Comparison of ENCODE assay signal across 10 cellular contexts in genomic region chr19:18373407-18373891, GRCh38. TPM values are rescaled to one million over a fixed set of nuclear protein-coding genes. Genes with fewer than 3 reads are reported as not detected.
DNase-seq lines count a peak whose midpoint lies in the region; ATAC-seq, FAIRE-seq and TF ChIP-seq lines count a peak whose summit lies in the region.
"Had no signal": no experiment of that assay in that cellular context is flagged by ENCODE, and none has a peak within 500 bp of the region (broad histone marks: within the 10 kb centered on the region; RNA-seq: fewer than 3 reads in every experiment).

No MANE protein-coding gene starts in this region.

- H3K4me3 Mint-ChIP-seq in Caco-2 (ENCODE audit: unreplicated experiment) (peak overlapping the region; percentile 44), progenitor cell of endocrine pancreas (ENCODE audit: low read depth) (no peak overlapping the region)

- H3K9me3 ChIP-seq in Caco-2 (no peaks in the 10 kb centered on the region), SJCRH30 (replicated peaks) (no peaks in the 10 kb centered on the region), endothelial cell of umbilical vein (replicated peaks; ENCODE audit: control insufficient read depth, insufficient read depth, low read length) (no peaks in the 10 kb centered on the region)

- DNase-seq in Caco-2 (no peak), SJCRH30 (no peak), endothelial cell of umbilical vein (ENCODE audit: low read depth, low spot score) (no peak), progenitor cell of endocrine pancreas (ENCODE audit: low spot score, unreplicated experiment) (no peak), G401 (ENCODE audit: low spot score) (no peak), activated gamma-delta T cell (lab: John Stamatoyannopoulos, UW) (no peak), DMS53 treated with DMSO at 0.1 percent for 48 hours (lab: John Stamatoyannopoulos, UW; ENCODE audit: unreplicated experiment) (no peak)

- H3K9ac ChIP-seq in endothelial cell of umbilical vein (replicated peaks; ENCODE audit: extremely low read depth, insufficient read depth, low read length) = peak overlapping the region; percentile 50

- peak overlapping the region; percentile 78 for H3K27ac Mint-ChIP-seq in Caco-2 (ENCODE audit: unreplicated experiment)
- H3K27ac Mint-ChIP-seq in progenitor cell of endocrine pancreas = peak overlapping the region; percentile 93

- H3K27ac ChIP-seq in SJCRH30 (peak overlapping the region; percentile 99), endothelial cell of umbilical vein (ENCODE audit: insufficient read depth, low read depth, low read length) (peak overlapping the region; percentile 92)

- H3K4me1 ChIP-seq in Caco-2 (peaks cover 58% of the 10 kb centered on the region), SJCRH30 (peaks cover 48% of the 10 kb centered on the region), endothelial cell of umbilical vein (ENCODE audit: control insufficient read depth, extremely low read depth, insufficient read depth, low read length) (peaks cover 17% of the 10 kb centered on the region)

- no peak for ATAC-seq in HG03175 (IDR thresholded peaks at IDR 0.05; ENCODE audit: unreplicated experiment)

- H3K9me1 ChIP-seq in endothelial cell of umbilical vein (replicated peaks; ENCODE audit: control insufficient read depth, extremely low read depth, insufficient read depth, low read length) = no peaks in the 10 kb centered on the region

- TF ChIP-seq CTCF in Caco-2 (IDR thresholded peaks at IDR 0.05; ENCODE audit: insufficient read depth in 1 of 2, low read depth in 1 of 2, low read length in 1 of 2, severe bottlenecking in 1 of 2, unreplicated experiment in 1 of 2) (no peak), endothelial cell of umbilical vein (IDR thresholded peaks at IDR 0.05; ENCODE audit: extremely low read depth in 1 of 2, insufficient read depth in 1 of 2, low read depth in 1 of 2, low read length in 2 of 2) (no peak), progenitor cell of endocrine pancreas (IDR thresholded peaks at IDR 0.05; ENCODE audit: unreplicated experiment) (no peak)

- H3K9me3 Mint-ChIP-seq in Caco-2 (ENCODE audit: unreplicated experiment) (no peaks in the 10 kb centered on the region), progenitor cell of endocrine pancreas (ENCODE audit: low read depth) (no peaks in the 10 kb centered on the region)

- in situ Hi-C loops in G401 (cut with HindIII; ENCODE audit: low sequenced_read_pairs) = no loop called here

- no peak overlapping the region for H3K4me2 ChIP-seq in endothelial cell of umbilical vein (ENCODE audit: insufficient read depth, low read length)

- H3K4me1 Mint-ChIP-seq in Caco-2 (ENCODE audit: low read depth, unreplicated experiment) (peaks cover 11% of the 10 kb centered on the region), progenitor cell of endocrine pancreas (ENCODE audit: low read depth) (peaks cover 18% of the 10 kb centered on the region)

- H3K36me3 Mint-ChIP-seq in Caco-2 (ENCODE audit: insufficient read depth, unreplicated experiment) (peaks cover 15% of the 10 kb centered on the region), progenitor cell of endocrine pancreas (ENCODE audit: insufficient read depth) (peaks cover 2% of the 10 kb centered on the region)

- CTCF ChIA-PET in Caco-2 (lab: Charles Lee) = interaction anchor here (1.4 kb wide), 1 partner anchor 12 kb away, joined by 6 read pairs; the partner anchor contains the start of gene GDF15
- CTCF ChIA-PET in endothelial cell of umbilical vein (lab: Charles Lee) = interaction anchor here (1.0 to 3.2 kb wide), 2 partner anchors 9 to 12 kb away, joined by 3 to 19 read pairs; partner anchors contain the start of gene GDF15

- no peaks in the 10 kb centered on the region for H3K36me3 ChIP-seq in Caco-2 (ENCODE audit: control insufficient read depth, insufficient read depth, low read length)
- H3K36me3 ChIP-seq in SJCRH30 = no peaks in the 10 kb centered on the region
- H3K36me3 ChIP-seq in endothelial cell of umbilical vein (ENCODE audit: control insufficient read depth in 2 of 2, extremely low read depth in 1 of 2, insufficient read depth in 2 of 2, low read length in 2 of 2) = no peaks in the 10 kb centered on the region

- BruUV-seq in Caco-2 (replicated peaks; lab: Mats Ljungman, UMichigan) (no TSS peak), endothelial cell of umbilical vein (replicated peaks; lab: Mats Ljungman, UMichigan) (no TSS peak)

- POLR2A ChIA-PET in Caco-2 (lab: Charles Lee) = interaction anchor here (1.3 to 1.8 kb wide), 2 partner anchors 12 to 92 kb away, joined by 7 to 10 read pairs; partner anchors contain the start of genes GDF15 and JUND
- POLR2A ChIA-PET in endothelial cell of umbilical vein (lab: Charles Lee) = interaction anchor here (1.7 to 3.1 kb wide), 2 partner anchors 8 to 13 kb away, joined by 13 to 19 read pairs; partner anchors contain the start of gene GDF15

- H2AFZ ChIP-seq in endothelial cell of umbilical vein (ENCODE audit: low read depth, low read length) = no peak overlapping the region

- dilution Hi-C loops in endothelial cell of umbilical vein (cut with MboI; ENCODE audit: extremely low pct_ligation_motif_present, low sequenced_read_pairs) = no loop called here

- no peaks in the 10 kb centered on the region for H3K27me3 Mint-ChIP-seq in Caco-2 (ENCODE audit: insufficient read depth, unreplicated experiment)
- no peaks in the 10 kb centered on the region for H3K27me3 Mint-ChIP-seq in progenitor cell of endocrine pancreas

- H4K20me1 ChIP-seq in endothelial cell of umbilical vein (replicated peaks; ENCODE audit: control insufficient read depth, extremely low read depth, insufficient read depth, low read length) = no peaks in the 10 kb centered on the region

- no peak for FAIRE-seq in endothelial cell of umbilical vein (lab: Jason Lieb, UNC)

- H3K4me3 ChIP-seq in Caco-2 (ENCODE audit: low read depth, low read length) = no peak overlapping the region
- no peak overlapping the region for H3K4me3 ChIP-seq in SJCRH30
- no peak overlapping the region for H3K4me3 ChIP-seq in endothelial cell of umbilical vein (replicated peaks in 1 of 3; ENCODE audit: insufficient read depth in 1 of 3, low read depth in 1 of 3, low read length in 3 of 3)

- intact Hi-C loops in Caco-2 (cut with micrococcal nuclease; ENCODE audit: unreplicated experiment) (no loop called here), endothelial cell of umbilical vein (cut with micrococcal nuclease) (no loop called here)

- H3K27me3 ChIP-seq in Caco-2 (replicated peaks; ENCODE audit: control insufficient read depth, insufficient read depth, low read length) = no peaks in the 10 kb centered on the region
- no peaks in the 10 kb centered on the region for H3K27me3 ChIP-seq in SJCRH30
- H3K27me3 ChIP-seq in endothelial cell of umbilical vein (ENCODE audit: control insufficient read depth in 2 of 2, insufficient read depth in 2 of 2, low read length in 2 of 2) = no peaks in the 10 kb centered on the region

- no peak for TF ChIP-seq POLR2A in endothelial cell of umbilical vein (IDR thresholded peaks at IDR 0.05; ENCODE audit: low read depth, low read length)

- no peaks in the 10 kb centered on the region for H3K79me2 ChIP-seq in endothelial cell of umbilical vein (ENCODE audit: control insufficient read depth, insufficient read depth, low read length)

RNA-seq across cellular contexts. Expression of gene GDF15, which starts 12.5 kb away (rescaled TPM):
- total RNA-seq in Caco-2 (2022) (55.3 and 56.1 TPM in 2 replicates), endothelial cell of umbilical vein (140 and 165 TPM in 2 replicates), progenitor cell of endocrine pancreas (10.5 and 14.4 TPM in 2 replicates)
- 17.5 and 27.1 TPM in 2 replicates for total RNA-seq in SJCRH30 (2014; rRNA removed; shearing (Covaris generic))
- 206 and 343 TPM in 2 replicates for polyA plus RNA-seq in endothelial cell of umbilical vein
- 74.9 and 137 TPM in 2 replicates for polyA plus RNA-seq in endothelial cell of umbilical vein (2011; cell fraction: cytosol; rRNA removed)
- 58.6 and 63.6 TPM in 2 replicates for polyA plus RNA-seq in endothelial cell of umbilical vein (2011; cell fraction: nucleus; rRNA removed)
- polyA plus RNA-seq in endothelial cell of umbilical vein (2012) = 252 and 264 TPM in 2 replicates
- polyA minus RNA-seq in endothelial cell of umbilical vein = 30.7 and 37.6 TPM in 2 replicates
- polyA minus RNA-seq in endothelial cell of umbilical vein (2011; cell fraction: cytosol; rRNA and poly(A)+ RNA removed) = 27.1 TPM
- polyA minus RNA-seq in endothelial cell of umbilical vein (2011; cell fraction: nucleus; rRNA and poly(A)+ RNA removed) = 12.8 and 28.4 TPM in 2 replicates
- total RNA-seq in G401 (2014; rRNA removed; shearing (Covaris generic)) = 143 and 217 TPM in 2 replicates
- total RNA-seq: activated CD8-positive, alpha-beta memory T cell treated with anti-CD3 and anti-CD28 coated beads for 36 hours had no signal

RNA-seq across cellular contexts. Expression of gene LRRC25, which starts 24.0 kb away (rescaled TPM):
- total RNA-seq in Caco-2 (2022) (not detected in 2 replicates), endothelial cell of umbilical vein (not detected in 2 replicates), progenitor cell of endocrine pancreas (not detected in 2 replicates)
- total RNA-seq in SJCRH30 (2014; rRNA removed; shearing (Covaris generic)) = not detected in 2 replicates
- not detected in 2 replicates for polyA plus RNA-seq in endothelial cell of umbilical vein
- not detected in 2 replicates for polyA plus RNA-seq in endothelial cell of umbilical vein (2011; cell fraction: cytosol; rRNA removed)
- not detected in 2 replicates for polyA plus RNA-seq in endothelial cell of umbilical vein (2011; cell fraction: nucleus; rRNA removed)
- polyA plus RNA-seq in endothelial cell of umbilical vein (2012) = not detected in 2 replicates
- polyA minus RNA-seq in endothelial cell of umbilical vein = not detected in 2 replicates
- not detected for polyA minus RNA-seq in endothelial cell of umbilical vein (2011; cell fraction: cytosol; rRNA and poly(A)+ RNA removed)
- polyA minus RNA-seq in endothelial cell of umbilical vein (2011; cell fraction: nucleus; rRNA and poly(A)+ RNA removed) = not detected in 2 replicates
- total RNA-seq in G401 (2014; rRNA removed; shearing (Covaris generic)) = not detected in 2 replicates
- total RNA-seq: activated CD8-positive, alpha-beta memory T cell treated with anti-CD3 and anti-CD28 coated beads for 36 hours; NCI-H460 had no signal

RNA-seq across cellular contexts. Expression of gene PGPEP1, which starts 33.1 kb away (rescaled TPM):
- total RNA-seq in Caco-2 (2022) (25.6 and 26.0 TPM in 2 replicates), endothelial cell of umbilical vein (27.2 and 30.5 TPM in 2 replicates), progenitor cell of endocrine pancreas (43.5 and 51.3 TPM in 2 replicates)
- 8.7 and 11.7 TPM in 2 replicates for total RNA-seq in SJCRH30 (2014; rRNA removed; shearing (Covaris generic))
- polyA plus RNA-seq in endothelial cell of umbilical vein = 9.9 and 13.2 TPM in 2 replicates
- polyA plus RNA-seq in endothelial cell of umbilical vein (2011; cell fraction: cytosol; rRNA removed) = 9.3 and 10.7 TPM in 2 replicates
- 19.9 and 23.0 TPM in 2 replicates for polyA plus RNA-seq in endothelial cell of umbilical vein (2011; cell fraction: nucleus; rRNA removed)
- polyA plus RNA-seq in endothelial cell of umbilical vein (2012) = 9.4 and 9.8 TPM in 2 replicates
- polyA minus RNA-seq in endothelial cell of umbilical vein = 37.1 and 47.2 TPM in 2 replicates
- 5.9 TPM for polyA minus RNA-seq in endothelial cell of umbilical vein (2011; cell fraction: cytosol; rRNA and poly(A)+ RNA removed)
- polyA minus RNA-seq in endothelial cell of umbilical vein (2011; cell fraction: nucleus; rRNA and poly(A)+ RNA removed) = 8.6 TPM in 2 replicates
- 6.5 and 14.1 TPM in 2 replicates for total RNA-seq in G401 (2014; rRNA removed; shearing (Covaris generic))

RNA-seq across cellular contexts. Expression of gene SSBP4, which starts 45.7 kb away (rescaled TPM):
- total RNA-seq in Caco-2 (2022) = 46.2 and 49.4 TPM in 2 replicates
- 63.0 and 73.0 TPM in 2 replicates for total RNA-seq in SJCRH30 (2014; rRNA removed; shearing (Covaris generic))
- total RNA-seq in endothelial cell of umbilical vein = 140 and 151 TPM in 2 replicates
- 89.6 and 116 TPM in 2 replicates for polyA plus RNA-seq in endothelial cell of umbilical vein
- 43.5 and 75.7 TPM in 2 replicates for polyA plus RNA-seq in endothelial cell of umbilical vein (2011; cell fraction: cytosol; rRNA removed)
- polyA plus RNA-seq in endothelial cell of umbilical vein (2011; cell fraction: nucleus; rRNA removed) = 116 and 121 TPM in 2 replicates
- 50.5 and 101 TPM in 2 replicates for polyA plus RNA-seq in endothelial cell of umbilical vein (2012)
- 12.7 and 21.8 TPM in 2 replicates for polyA minus RNA-seq in endothelial cell of umbilical vein
- 32.1 TPM for polyA minus RNA-seq in endothelial cell of umbilical vein (2011; cell fraction: cytosol; rRNA and poly(A)+ RNA removed)
- 27.4 and 63.5 TPM in 2 replicates for polyA minus RNA-seq in endothelial cell of umbilical vein (2011; cell fraction: nucleus; rRNA and poly(A)+ RNA removed)
- total RNA-seq in progenitor cell of endocrine pancreas = 57.7 and 61.8 TPM in 2 replicates
- total RNA-seq in G401 (2014; rRNA removed; shearing (Covaris generic)) = 272 and 351 TPM in 2 replicates

RNA-seq across cellular contexts. Expression of gene LSM4, which starts 50.6 kb away (rescaled TPM):
- 184 and 186 TPM in 2 replicates for total RNA-seq in Caco-2 (2022)
- total RNA-seq in SJCRH30 (2014; rRNA removed; shearing (Covaris generic)) = 378 and 427 TPM in 2 replicates
- 103 and 118 TPM in 2 replicates for total RNA-seq in endothelial cell of umbilical vein
- polyA plus RNA-seq in endothelial cell of umbilical vein = 105 and 119 TPM in 2 replicates
- 78.6 and 101 TPM in 2 replicates for polyA plus RNA-seq in endothelial cell of umbilical vein (2011; cell fraction: cytosol; rRNA removed)
- polyA plus RNA-seq in endothelial cell of umbilical vein (2011; cell fraction: nucleus; rRNA removed) = 33.1 and 38.8 TPM in 2 replicates
- polyA plus RNA-seq in endothelial cell of umbilical vein (2012) = 75.9 and 93.7 TPM in 2 replicates
- polyA minus RNA-seq in endothelial cell of umbilical vein = 32.9 and 37.8 TPM in 2 replicates
- 84.7 TPM for polyA minus RNA-seq in endothelial cell of umbilical vein (2011; cell fraction: cytosol; rRNA and poly(A)+ RNA removed)
- polyA minus RNA-seq in endothelial cell of umbilical vein (2011; cell fraction: nucleus; rRNA and poly(A)+ RNA removed) = 5.8 and 7.3 TPM in 2 replicates
- total RNA-seq in progenitor cell of endocrine pancreas = 150 and 154 TPM in 2 replicates
- 539 and 749 TPM in 2 replicates for total RNA-seq in G401 (2014; rRNA removed; shearing (Covaris generic))
